ENCODE assay signal across 8 cellular contexts in genomic region chr14:24194186-24194872, GRCh38. TPM values are rescaled to one million over a fixed set of nuclear protein-coding genes. Genes with fewer than 3 reads are reported as not detected.
DNase-seq lines count a peak whose midpoint lies in the region; ATAC-seq and TF ChIP-seq lines count a peak whose summit lies in the region.

No MANE protein-coding gene starts in this region.

- peak overlapping the region; percentile 97 for H3K4me3 Mint-ChIP-seq in activated T-cell treated with anti-CD3 and anti-CD28 coated beads, Interleukin-2, amount 50 U/mL, for 24 hours

- no peak for TF ChIP-seq POLR2A in adrenal gland (IDR thresholded peaks at IDR 0.05)
- no peak for TF ChIP-seq POLR2A in right lobe of liver (IDR thresholded peaks at IDR 0.05)

- peaks cover 70% of the 10 kb centered on the region for H3K36me3 Mint-ChIP-seq in activated T-cell treated with anti-CD3 and anti-CD28 coated beads, Interleukin-2, amount 50 U/mL, for 24 hours (ENCODE audit: low read depth)

- peaks cover 64% of the 10 kb centered on the region for H3K4me1 Mint-ChIP-seq in activated T-cell treated with anti-CD3 and anti-CD28 coated beads, Interleukin-2, amount 50 U/mL, for 24 hours (ENCODE audit: low read depth)

- WGBS in adrenal gland, 4 donors = 78 to 82% (median 80%) methylated on average over 5 to 7 of the region's 7 CpGs
- 92% methylated on average over 2 of the region's 7 CpGs for WGBS in right lobe of liver (ENCODE audit: insufficient coverage, low coverage, low lambda C conversion rate, missing lambda C conversion rate)

- peak overlapping the region in 1 of 4 donors; percentile 81 for H3K4me3 ChIP-seq in adrenal gland
- H3K4me3 ChIP-seq in right lobe of liver = peak overlapping the region; percentile 90 to 96 (median 94)
- H3K4me3 ChIP-seq in tibial artery = peak overlapping the region; percentile 79 to 84

- H3K27ac ChIP-seq in adrenal gland (peak overlapping the region; percentile 80 to 99 (median 96)), right lobe of liver (peak overlapping the region in 1 of 3 donors; percentile 98), tibial artery (peak overlapping the region; percentile 94 to 98)

- TF ChIP-seq CTCF in adrenal gland (IDR thresholded peaks at IDR 0.05) (no peak), right lobe of liver (IDR thresholded peaks at IDR 0.05) (no peak), tibial artery (IDR thresholded peaks at IDR 0.05) (no peak)

- H3K27ac Mint-ChIP-seq in activated T-cell treated with anti-CD3 and anti-CD28 coated beads, Interleukin-2, amount 50 U/mL, for 24 hours = peak overlapping the region; percentile 98

- H3K27me3 ChIP-seq in adrenal gland (no peaks in the 10 kb centered on the region), right lobe of liver (no peaks in the 10 kb centered on the region), tibial artery (no peaks in the 10 kb centered on the region)

- ATAC-seq in right lobe of liver = no peak
- no peak for ATAC-seq in HG03095 (IDR thresholded peaks at IDR 0.05; ENCODE audit: unreplicated experiment)
- ATAC-seq in HG03139 (IDR thresholded peaks at IDR 0.05; ENCODE audit: unreplicated experiment) = no peak

- no peaks in the 10 kb centered on the region for H3K27me3 Mint-ChIP-seq in activated T-cell treated with anti-CD3 and anti-CD28 coated beads, Interleukin-2, amount 50 U/mL, for 24 hours

- no peaks in the 10 kb centered on the region for H3K9me3 Mint-ChIP-seq in activated T-cell treated with anti-CD3 and anti-CD28 coated beads, Interleukin-2, amount 50 U/mL, for 24 hours

- DNase-seq in activated T-cell treated with anti-CD3 and anti-CD28 coated beads, Interleukin-2, amount 50 U/mL, for 24 hours = no peak
- DNase-seq in activated T-cell treated with anti-CD3 and anti-CD28 coated beads for 4 hours = no peak
- DNase-seq in adrenal gland = no peak
- no peak for DNase-seq in right lobe of liver
- DNase-seq in tibial artery = no peak
- DNase-seq in NCI-H345 treated with DMSO at 0.1 percent for 48 hours (lab: John Stamatoyannopoulos, UW; ENCODE audit: unreplicated experiment) = no peak

- H3K36me3 ChIP-seq in adrenal gland (replicated peaks in 1 of 2) (peaks cover 0 to 31% of the 10 kb centered on the region in 2 donors), right lobe of liver (peaks cover 0 to 9% (median 0%) of the 10 kb centered on the region in 4 donors), tibial artery (peaks cover 12 to 36% (median 22%) of the 10 kb centered on the region in 3 donors)

- H3K4me1 ChIP-seq in adrenal gland (replicated peaks in 1 of 2) (peaks cover 16 to 31% of the 10 kb centered on the region in 2 donors), right lobe of liver (peaks cover 0 to 40% (median 7%) of the 10 kb centered on the region in 4 donors), tibial artery (peaks cover 0 to 32% (median 28%) of the 10 kb centered on the region in 4 donors)

- no peaks in the 10 kb centered on the region for H3K9me3 ChIP-seq in adrenal gland (replicated peaks in 1 of 3)
- H3K9me3 ChIP-seq in right lobe of liver = no peaks in the 10 kb centered on the region
- no peaks in the 10 kb centered on the region for H3K9me3 ChIP-seq in tibial artery

- intact Hi-C loops in adrenal gland (cut with DNase I) = no loop called here
- intact Hi-C loops in right lobe of liver (cut with DNase I) = no loop called here
- intact Hi-C loops in tibial artery (cut with DNase I; ENCODE audit: low total_unique reads) = no loop called here

RNA-seq across cellular contexts. Expression of gene TM9SF1, which starts 0.9 kb away (rescaled TPM):
- total RNA-seq in adrenal gland (100 to 1,000 TPM in 2 of 8 donors, 10 to 100 TPM in 6; 75.2 to 123 (median 91.7) TPM), right lobe of liver (10 to 100 TPM; 32.1 to 49.8 (median 41.2) TPM)
- 10 to 100 TPM; 43.7 to 67.2 (median 56.1) TPM for polyA plus RNA-seq in adrenal gland

RNA-seq across cellular contexts. Expression of gene IPO4, which starts 5.7 kb away (rescaled TPM):
- total RNA-seq in adrenal gland = 10 to 100 TPM; 29.7 to 84.9 (median 45.7) TPM
- 10 to 100 TPM; 19.1 to 43.2 (median 23.8) TPM for polyA plus RNA-seq in adrenal gland
- 10 to 100 TPM; 17.9 to 44.0 (median 23.0) TPM for total RNA-seq in right lobe of liver

RNA-seq across cellular contexts. Expression of gene TSSK4, which starts 11.2 kb away (rescaled TPM):
- total RNA-seq in adrenal gland (under 1 TPM in 1 of 8 donors, not detected in 7; 0.46 TPM), right lobe of liver (under 1 TPM in 2 of 6 experiments, not detected in 4; 0.29 TPM)
- under 1 TPM in 1 of 3 donors, not detected in 2; 0.07 TPM for polyA plus RNA-seq in adrenal gland

RNA-seq across cellular contexts. Expression of gene CHMP4A, which starts 19.0 kb away (rescaled TPM):
- total RNA-seq in adrenal gland = 10 to 100 TPM; 32.9 to 68.6 (median 57.4) TPM
- polyA plus RNA-seq in adrenal gland = 100 to 1,000 TPM in 2 of 3 donors, 10 to 100 TPM in 1; 71.1 to 118 (median 104) TPM
- total RNA-seq in right lobe of liver = 10 to 100 TPM; 11.9 to 28.9 (median 17.1) TPM

RNA-seq across cellular contexts. Expression of gene MDP1, which starts 21.5 kb away (rescaled TPM):
- 10 to 100 TPM; 20.3 to 53.7 (median 28.1) TPM for total RNA-seq in adrenal gland
- 10 to 100 TPM; 32.2 to 40.2 (median 39.4) TPM for polyA plus RNA-seq in adrenal gland
- total RNA-seq in right lobe of liver = 1 to 10 TPM; 3.7 to 6.3 (median 4.9) TPM
